ENCODE assay signal across 8 cellular contexts in genomic region chr1:111756124-111756513, GRCh38. TPM values are rescaled to one million over a fixed set of nuclear protein-coding genes. Genes with fewer than 3 reads are reported as not detected.
DNase-seq lines count a peak whose midpoint lies in the region; ATAC-seq lines count a peak whose summit lies in the region.

No MANE protein-coding gene starts in this region.

- H3K27me3 ChIP-seq in duodenal mucosa (ENCODE audit: control insufficient read depth in 1 of 2, insufficient read depth in 2 of 2, low read length in 2 of 2): no peaks in the 10 kb centered on the region

- H3K27ac Mint-ChIP-seq in IgD-negative memory B cell: peak overlapping the region; percentile 95 to 99 (median 99)
- H3K27ac Mint-ChIP-seq in naive thymus-derived CD8-positive, alpha-beta T cell: peak overlapping the region; percentile 66 to 99 (median 98)

- POLR2A ChIA-PET in naive thymus-derived CD8-positive, alpha-beta T cell (lab: Charles Lee): interaction anchor here (0.5 to 4.2 kb wide), 6 partner anchors 17 to 410 kb away, joined by 3 to 21 read pairs (median 4); partner anchors contain the start of gene INKA2

- H3K4me1 ChIP-seq in duodenal mucosa (ENCODE audit: control insufficient read depth in 1 of 2, insufficient read depth in 2 of 2, low read length in 2 of 2): peaks cover 24 to 33% of the 10 kb centered on the region in 2 donors

- peak overlapping the region; percentile 94 to 100 (median 98) for H3K4me3 Mint-ChIP-seq in IgD-negative memory B cell
- H3K4me3 Mint-ChIP-seq in naive thymus-derived CD8-positive, alpha-beta T cell: peak overlapping the region; percentile 88 to 99 (median 96)

- DNase-seq in activated CD4-positive, CD25-positive, alpha-beta regulatory T cell treated with anti-CD3 and anti-CD28 coated beads, Interleukin-2, amount 50 U/mL, for 72 hours: no peak
- DNase-seq in naive thymus-derived CD8-positive, alpha-beta T cell: no peak
- no peak for DNase-seq in NOMO-1 treated with dmso at 0.1 percent for 144 hours (lab: John Stamatoyannopoulos, UW; ENCODE audit: unreplicated experiment)
- no peak for DNase-seq in SKM-1 (lab: John Stamatoyannopoulos, UW; ENCODE audit: unreplicated experiment)
- no peak for DNase-seq in NCI-H1694 treated with DMSO at 0.1 percent for 48 hours (lab: John Stamatoyannopoulos, UW)

- no peaks in the 10 kb centered on the region for H3K9me3 Mint-ChIP-seq in IgD-negative memory B cell
- H3K9me3 Mint-ChIP-seq in naive thymus-derived CD8-positive, alpha-beta T cell: no peaks in the 10 kb centered on the region

- peaks cover 7 to 8% of the 10 kb centered on the region in 2 donors for H3K36me3 ChIP-seq in duodenal mucosa (ENCODE audit: control insufficient read depth in 1 of 2, insufficient read depth in 2 of 2, low read length in 2 of 2)

- no peaks in the 10 kb centered on the region for H3K9me3 ChIP-seq in duodenal mucosa (ENCODE audit: control insufficient read depth in 1 of 2, low read length in 2 of 2)

- peak; percentile 14 to 18 for ATAC-seq in activated CD4-positive, CD25-positive, alpha-beta regulatory T cell treated with anti-CD3 and anti-CD28 coated beads, Interleukin-2, amount 50 U/mL, for 24 hours
- ATAC-seq in naive thymus-derived CD8-positive, alpha-beta T cell: peak; percentile 13 to 28

- H3K27me3 Mint-ChIP-seq in IgD-negative memory B cell: no peaks in the 10 kb centered on the region
- H3K27me3 Mint-ChIP-seq in naive thymus-derived CD8-positive, alpha-beta T cell: peaks cover 0 to 2% (median 0%) of the 10 kb centered on the region in 5 donors

- H3K4me3 ChIP-seq in duodenal mucosa (ENCODE audit: low read depth in 1 of 2, low read length in 2 of 2): peak overlapping the region; percentile 89 to 96

- no peak overlapping the region for H3K27ac ChIP-seq in duodenal mucosa (ENCODE audit: low read depth, low read length)

- peaks cover 4% of the 10 kb centered on the region for H3K36me3 Mint-ChIP-seq in IgD-negative memory B cell
- H3K36me3 Mint-ChIP-seq in naive thymus-derived CD8-positive, alpha-beta T cell: peaks cover 0 to 28% (median 3%) of the 10 kb centered on the region in 3 donors

- H3K9ac ChIP-seq in duodenal mucosa (ENCODE audit: low read depth in 1 of 2, low read length in 2 of 2): peak overlapping the region; percentile 90 to 91

- H3K4me1 Mint-ChIP-seq in IgD-negative memory B cell: peaks cover 15 to 23% (median 22%) of the 10 kb centered on the region in 3 donors
- H3K4me1 Mint-ChIP-seq in naive thymus-derived CD8-positive, alpha-beta T cell: peaks cover 16 to 48% (median 34%) of the 10 kb centered on the region in 4 donors

RNA-seq across cellular contexts. Expression of gene DDX20, which starts 0.4 kb away (rescaled TPM):
- polyA plus RNA-seq in IgD-negative memory B cell: 12.2 TPM
- total RNA-seq in naive thymus-derived CD8-positive, alpha-beta T cell: 10 to 100 TPM; 18.9 to 24.2 TPM
- polyA plus RNA-seq in naive thymus-derived CD8-positive, alpha-beta T cell: 10 to 100 TPM in 2 of 3 donors, 1 to 10 TPM in 1; 8.0 to 12.7 (median 10.0) TPM

RNA-seq across cellular contexts. Expression of gene INKA2, which starts 16.9 kb away (rescaled TPM):
- 1.3 TPM for polyA plus RNA-seq in IgD-negative memory B cell
- under 1 TPM; 0.70 to 0.77 TPM for total RNA-seq in naive thymus-derived CD8-positive, alpha-beta T cell
- not detected for polyA plus RNA-seq in naive thymus-derived CD8-positive, alpha-beta T cell
